ENCODE assay signal across 27 cellular contexts in genomic region chr1:198780376-198780775, GRCh38.
A peak's percentile ranks its signal among the peaks of the same experiment; 100 is the strongest.
DNase-seq lines count a peak whose midpoint lies in the region; ATAC-seq and TF ChIP-seq lines count a peak whose summit lies in the region.
"Had no signal": no experiment of that assay in that cellular context is flagged by ENCODE, and none has a peak within 500 bp of the region (broad histone marks: within the 10 kb centered on the region; RNA-seq: fewer than 3 reads in every experiment).

No MANE protein-coding gene starts in this region.

- POLR2A ChIA-PET in activated CD4-positive, alpha-beta memory T cell treated with anti-CD3 and anti-CD28 coated beads for 36 hours (lab: Charles Lee) = no interaction called here

- ATAC-seq in left colon = peak; percentile 80
- ATAC-seq: activated CD8-positive, alpha-beta T cell treated with anti-CD3 and anti-CD28 coated beads for 36 hours; GM23338; right lobe of liver had no signal

- DNase-seq in HS-5 (ENCODE audit: low read depth) (peak; percentile 38), brain microvascular endothelial cell (no peak), left colon (no peak), ascending aorta (ENCODE audit: low spot score in 2 of 2) (no peak), ACHN (no peak), right atrium auricular region (ENCODE audit: low spot score) (no peak)
- no peak for DNase-seq in activated CD4-positive, alpha-beta memory T cell treated with anti-CD3 and anti-CD28 coated beads for 36 hours
- DNase-seq: activated CD8-positive, alpha-beta memory T cell treated with anti-CD3 and anti-CD28 coated beads, Interleukin-2, amount 50 U/mL, for 48 hours; activated CD8-positive, alpha-beta T cell treated with anti-CD3 and anti-CD28 coated beads for 36 hours; activated naive CD4-positive, alpha-beta T cell treated with anti-CD3 and anti-CD28 coated beads for 36 hours; C1 segment of cervical spinal cord; GF-D8; hypothalamus; immature natural killer cell; left ventricle myocardium inferior; NCI-H1092; NCI-H1694 treated with DMSO at 0.1 percent for 48 hours; NCI-H526 treated with DMSO at 0.1 percent for 48 hours; NK-92 treated with Interleukin-12 subunit alpha and Interleukin-12 subunit beta, amount 100 ng/mL, for 24 hours; posterior cingulate gyrus; right lobe of liver; Right ventricle myocardium superior; stimulated activated CD4-positive, alpha-beta T cell treated with anti-CD3 and anti-CD28 coated beads, Interleukin-4, amount 100 ng/mL, for 1 hour; T-helper 2 cell; thyroid gland had no signal

- in situ Hi-C loops in brain microvascular endothelial cell (cut with HindIII; ENCODE audit: low pct_ligation_motif_present, low sequenced_read_pairs) = no loop called here
- in situ Hi-C loops in ACHN (cut with HindIII; ENCODE audit: low pct_ligation_motif_present, low pct_unique_long_range_greater_than_20kb, low sequenced_read_pairs) = no loop called here

- no peak overlapping the region for H3K27ac Mint-ChIP-seq in activated CD4-positive, alpha-beta memory T cell treated with anti-CD3 and anti-CD28 coated beads for 36 hours
- H3K27ac Mint-ChIP-seq: activated CD8-positive, alpha-beta T cell treated with anti-CD3 and anti-CD28 coated beads for 36 hours; activated naive CD4-positive, alpha-beta T cell treated with anti-CD3 and anti-CD28 coated beads for 36 hours; brain; GM23338; immature natural killer cell had no signal

- H3K27me3 Mint-ChIP-seq in activated CD4-positive, alpha-beta memory T cell treated with anti-CD3 and anti-CD28 coated beads for 36 hours = no peaks in the 10 kb centered on the region
- H3K27me3 Mint-ChIP-seq: activated CD8-positive, alpha-beta T cell treated with anti-CD3 and anti-CD28 coated beads for 36 hours; brain had no signal

- H3K4me3 ChIP-seq in brain microvascular endothelial cell (ENCODE audit: low read depth, low read length) (no peak overlapping the region), ascending aorta (no peak overlapping the region), right atrium auricular region (no peak overlapping the region)
- H3K4me3 ChIP-seq: GM23338, left ventricle myocardium inferior, right lobe of liver, thyroid gland had no signal

- CTCF ChIA-PET in activated CD4-positive, alpha-beta memory T cell treated with anti-CD3 and anti-CD28 coated beads for 36 hours (lab: Charles Lee) = interaction anchor here (1.4 kb wide), 1 partner anchor 332 kb away, joined by 7 read pairs; no protein-coding TSS in a partner anchor

- intact Hi-C loops in left colon (cut with DNase I, micrococcal nuclease) (no loop called here), ascending aorta (cut with DNase I) (no loop called here)
- intact Hi-C loops in activated CD4-positive, alpha-beta memory T cell treated with anti-CD3 and anti-CD28 coated beads for 36 hours (cut with micrococcal nuclease) = no loop called here

- no peak overlapping the region for H3K4me3 Mint-ChIP-seq in activated CD4-positive, alpha-beta memory T cell treated with anti-CD3 and anti-CD28 coated beads for 36 hours
- H3K4me3 Mint-ChIP-seq: activated CD8-positive, alpha-beta T cell treated with anti-CD3 and anti-CD28 coated beads for 36 hours; activated naive CD4-positive, alpha-beta T cell treated with anti-CD3 and anti-CD28 coated beads for 36 hours; brain; GM23338; immature natural killer cell had no signal

- H3K27me3 ChIP-seq in brain microvascular endothelial cell (replicated peaks) (no peaks in the 10 kb centered on the region), ascending aorta (no peaks in the 10 kb centered on the region), right atrium auricular region (no peaks in the 10 kb centered on the region)
- H3K27me3 ChIP-seq: right lobe of liver, thyroid gland had no signal

- H3K4me1 ChIP-seq in ascending aorta (no peaks in the 10 kb centered on the region), right atrium auricular region (no peaks in the 10 kb centered on the region)
- H3K4me1 ChIP-seq: right lobe of liver, thyroid gland had no signal

- no peaks in the 10 kb centered on the region for H3K36me3 Mint-ChIP-seq in activated CD4-positive, alpha-beta memory T cell treated with anti-CD3 and anti-CD28 coated beads for 36 hours

- no peak for TF ChIP-seq CTCF in brain microvascular endothelial cell (IDR thresholded peaks at IDR 0.05; ENCODE audit: low read depth, low read length, missing control alignments)
- no peak for TF ChIP-seq CTCF in ascending aorta (IDR thresholded peaks at IDR 0.05)
- TF ChIP-seq CTCF in right atrium auricular region (IDR thresholded peaks at IDR 0.05) = no peak

- peaks cover 3% of the 10 kb centered on the region for H3K4me1 Mint-ChIP-seq in activated CD4-positive, alpha-beta memory T cell treated with anti-CD3 and anti-CD28 coated beads for 36 hours (ENCODE audit: low read depth)
- H3K4me1 Mint-ChIP-seq: brain had no signal

- H3K27ac ChIP-seq in brain microvascular endothelial cell (peak overlapping the region; percentile 49), ascending aorta (no peak overlapping the region), right atrium auricular region (no peak overlapping the region)
- H3K27ac ChIP-seq: left ventricle myocardium inferior, right lobe of liver, thyroid gland had no signal

- no peaks in the 10 kb centered on the region for H3K9me3 Mint-ChIP-seq in activated CD4-positive, alpha-beta memory T cell treated with anti-CD3 and anti-CD28 coated beads for 36 hours
- H3K9me3 Mint-ChIP-seq: activated CD8-positive, alpha-beta T cell treated with anti-CD3 and anti-CD28 coated beads for 36 hours; activated naive CD4-positive, alpha-beta T cell treated with anti-CD3 and anti-CD28 coated beads for 36 hours; brain; GM23338; immature natural killer cell had no signal

- H3K36me3 ChIP-seq in brain microvascular endothelial cell (replicated peaks) (no peaks in the 10 kb centered on the region), ascending aorta (no peaks in the 10 kb centered on the region), right atrium auricular region (no peaks in the 10 kb centered on the region)
- H3K36me3 ChIP-seq: left ventricle myocardium inferior, right lobe of liver, thyroid gland had no signal

- H3K9me3 ChIP-seq in ascending aorta = peaks cover 0 to 3% of the 10 kb centered on the region in 2 donors
- no peaks in the 10 kb centered on the region for H3K9me3 ChIP-seq in right atrium auricular region
- H3K9me3 ChIP-seq: left ventricle myocardium inferior, right lobe of liver, thyroid gland had no signal
